ENCODE assay signal across 11 cellular contexts in genomic region chr12:89454080-89454848, GRCh38.
DNase-seq lines count a peak whose midpoint lies in the region; ATAC-seq, FAIRE-seq and TF ChIP-seq lines count a peak whose summit lies in the region.
"Had no signal": no experiment of that assay in that cellular context is flagged by ENCODE, and none has a peak within 500 bp of the region (broad histone marks: within the 10 kb centered on the region; RNA-seq: fewer than 3 reads in every experiment).

No MANE protein-coding gene starts in this region.

- peak overlapping the region; percentile 0 for H3K27ac Mint-ChIP-seq in T-helper 2 cell treated with Interferon-gamma antibody and Interleukin-4, amounts not matched to agents 5 μg/mL and 100 μg/mL, for 36 hours
- H3K27ac Mint-ChIP-seq in endothelial cell (ENCODE audit: unreplicated experiment): peak overlapping the region; percentile 99
- peak overlapping the region; percentile 10 for H3K27ac Mint-ChIP-seq in type B pancreatic cell

- FAIRE-seq in small intestine (lab: Jason Lieb, UNC): no peak

- peaks cover 40% of the 10 kb centered on the region for H3K4me1 Mint-ChIP-seq in T-helper 2 cell treated with Interferon-gamma antibody and Interleukin-4, amounts not matched to agents 5 μg/mL and 100 μg/mL, for 36 hours (ENCODE audit: low read depth)
- H3K4me1 Mint-ChIP-seq in endothelial cell (ENCODE audit: unreplicated experiment) (peaks cover 51% of the 10 kb centered on the region), type B pancreatic cell (ENCODE audit: unreplicated experiment) (peaks cover 37% of the 10 kb centered on the region)

- no peak overlapping the region for H3K4me3 Mint-ChIP-seq in T-helper 2 cell treated with Interferon-gamma antibody and Interleukin-4, amounts not matched to agents 5 μg/mL and 100 μg/mL, for 36 hours
- H3K4me3 Mint-ChIP-seq in endothelial cell (ENCODE audit: unreplicated experiment) (peak overlapping the region; percentile 49), type B pancreatic cell (no peak overlapping the region)

- peaks cover 31% of the 10 kb centered on the region for H3K36me3 Mint-ChIP-seq in T-helper 2 cell treated with Interferon-gamma antibody and Interleukin-4, amounts not matched to agents 5 μg/mL and 100 μg/mL, for 36 hours (ENCODE audit: low read depth)
- H3K36me3 Mint-ChIP-seq in endothelial cell (ENCODE audit: low read depth, unreplicated experiment): no peaks in the 10 kb centered on the region
- H3K36me3 Mint-ChIP-seq in type B pancreatic cell: peaks cover 4% of the 10 kb centered on the region

- H3K4me3 ChIP-seq in mesodermal cell (ENCODE audit: extremely low read depth, insufficient read depth, low read length, poor library complexity, severe bottlenecking) (no peak overlapping the region), small intestine (ENCODE audit: low read depth in 1 of 2, low read length in 2 of 2) (no peak overlapping the region)

- H3K9me3 Mint-ChIP-seq in T-helper 2 cell treated with Interferon-gamma antibody and Interleukin-4, amounts not matched to agents 5 μg/mL and 100 μg/mL, for 36 hours: no peaks in the 10 kb centered on the region
- H3K9me3 Mint-ChIP-seq in endothelial cell (ENCODE audit: unreplicated experiment) (no peaks in the 10 kb centered on the region), type B pancreatic cell (no peaks in the 10 kb centered on the region)

- H3K27me3 Mint-ChIP-seq in T-helper 2 cell treated with Interferon-gamma antibody and Interleukin-4, amounts not matched to agents 5 μg/mL and 100 μg/mL, for 36 hours (ENCODE audit: low read depth): no peaks in the 10 kb centered on the region
- H3K27me3 Mint-ChIP-seq in endothelial cell (ENCODE audit: unreplicated experiment) (peaks cover 5% of the 10 kb centered on the region), type B pancreatic cell (no peaks in the 10 kb centered on the region)

- no peak for DNase-seq in T-helper 2 cell treated with Interferon-gamma antibody and Interleukin-4, amounts not matched to agents 5 μg/mL and 100 μg/mL, for 36 hours (ENCODE audit: low spot score)
- DNase-seq in T-helper 2 cell: no peak
- peak; percentile 11 for DNase-seq in endothelial cell (ENCODE audit: low spot score)
- DNase-seq in type B pancreatic cell (ENCODE audit: extremely low spot score, unreplicated experiment): no peak
- DNase-seq in small intestine: no peak
- DNase-seq in NCI-H748 (lab: John Stamatoyannopoulos, UW; ENCODE audit: unreplicated experiment): no peak
- DNase-seq: activated CD8-positive, alpha-beta memory T cell treated with anti-CD3 and anti-CD28 coated beads for 24 hours; kidney glomerular epithelial cell; NCI-H2029 treated with DMSO at 0.1 percent for 48 hours had no signal

- peaks cover 44% of the 10 kb centered on the region for H3K4me1 ChIP-seq in mesodermal cell (ENCODE audit: control insufficient read depth, insufficient read depth, low read length, poor library complexity, severe bottlenecking)
- peaks cover 0 to 4% of the 10 kb centered on the region in 2 donors for H3K4me1 ChIP-seq in small intestine (ENCODE audit: control insufficient read depth in 2 of 2, insufficient read depth in 1 of 2, low read depth in 1 of 2, low read length in 1 of 2)

- no peak for ATAC-seq in HG03378 (IDR thresholded peaks at IDR 0.05; ENCODE audit: unreplicated experiment)

- H3K9me3 ChIP-seq in mesodermal cell (ENCODE audit: control insufficient read depth, low read length) (no peaks in the 10 kb centered on the region), small intestine (ENCODE audit: control insufficient read depth, low read depth) (no peaks in the 10 kb centered on the region)

- TF ChIP-seq CTCF in endothelial cell (IDR thresholded peaks at IDR 0.05; ENCODE audit: unreplicated experiment) (no peak), type B pancreatic cell (conservative IDR thresholded peaks at IDR 0.05) (no peak)

- 37 to 57% methylated on average over 7 of the region's 7 CpGs for WGBS in mesodermal cell (ENCODE audit: insufficient coverage in 2 of 2), 2 experiments
- WGBS in small intestine, 3 donors: 63 to 92% (median 85%) methylated on average over 7 of the region's 7 CpGs

- H3K36me3 ChIP-seq in mesodermal cell (ENCODE audit: control insufficient read depth, insufficient read depth, low read length) (no peaks in the 10 kb centered on the region), small intestine (ENCODE audit: control insufficient read depth in 2 of 2, insufficient read depth in 2 of 2, low read length in 2 of 2) (no peaks in the 10 kb centered on the region)

- no peaks in the 10 kb centered on the region for H3K27me3 ChIP-seq in small intestine (ENCODE audit: control insufficient read depth in 2 of 2, insufficient read depth in 2 of 2, low read length in 2 of 2)

- peak overlapping the region; percentile 100 for H3K27ac ChIP-seq in mesodermal cell (ENCODE audit: low read depth, low read length, severe bottlenecking)
- H3K27ac ChIP-seq in small intestine (ENCODE audit: low read depth in 1 of 2, low read length in 1 of 2): peak overlapping the region in 1 of 2 donors; percentile 90

Comparison
In these comparisons a context has a peak if more than half of its experiments do, and no peak if none do; other contexts are left out.
1. H3K27ac Mint-ChIP-seq: peak in every context shown above with its lines; median percentile 99 in endothelial cell; 10 in type B pancreatic cell; 0 in T-helper 2 cell treated with Interferon-gamma antibody and Interleukin-4, amounts not matched to agents 5 μg/mL and 100 μg/mL, for 36 hours.